In genomic region chr5:138559937-138560336, GRCh38 we compare ENCODE assay signal across 19 cellular contexts. TPM values are rescaled to one million over a fixed set of nuclear protein-coding genes. Genes with fewer than 3 reads are reported as not detected.
DNase-seq lines count a peak whose midpoint lies in the region; ATAC-seq, FAIRE-seq and TF ChIP-seq lines count a peak whose summit lies in the region.
"Had no signal": no experiment of that assay in that cellular context is flagged by ENCODE, and none has a peak within 500 bp of the region (broad histone marks: within the 10 kb centered on the region; RNA-seq: fewer than 3 reads in every experiment).

No MANE protein-coding gene starts in this region.

- no peak overlapping the region for H3K4me3 Mint-ChIP-seq in activated CD4-positive, alpha-beta memory T cell treated with anti-CD3 and anti-CD28 coated beads for 36 hours
- no peak overlapping the region for H3K4me3 Mint-ChIP-seq in activated CD4-positive, alpha-beta memory T cell treated with anti-CD3 and anti-CD28 coated beads, Interleukin-2, amount 10 ng/mL, durations not matched to agents 7 days and 5 days
- H3K4me3 Mint-ChIP-seq in naive thymus-derived CD8-positive, alpha-beta T cell, result no peak overlapping the region
- H3K4me3 Mint-ChIP-seq: activated CD4-positive, alpha-beta T cell treated with anti-CD3 and anti-CD28 coated beads, Interleukin-2, amount 10 ng/mL, durations not matched to agents 7 days and 5 days had no signal

- H3K36me3 Mint-ChIP-seq in activated CD4-positive, alpha-beta memory T cell treated with anti-CD3 and anti-CD28 coated beads for 36 hours, result peaks cover 63% of the 10 kb centered on the region
- peaks cover 83% of the 10 kb centered on the region for H3K36me3 Mint-ChIP-seq in activated CD4-positive, alpha-beta memory T cell treated with anti-CD3 and anti-CD28 coated beads, Interleukin-2, amount 10 ng/mL, durations not matched to agents 7 days and 5 days (ENCODE audit: low read depth)
- H3K36me3 Mint-ChIP-seq in naive thymus-derived CD8-positive, alpha-beta T cell, result peaks cover 12 to 93% (median 21%) of the 10 kb centered on the region in 3 donors

- no peaks in the 10 kb centered on the region for H3K27me3 ChIP-seq in PC-3 (ENCODE audit: low read length)
- H3K27me3 ChIP-seq: BLaER1 treated with 17β-estradiol and CSF1 and Interleukin-3, amounts not matched to agents 10 nM and 100 nM; brain microvascular endothelial cell had no signal

- peaks cover 76% of the 10 kb centered on the region for H3K36me3 ChIP-seq in PC-3 (ENCODE audit: low read depth, low read length)

- H3K27me3 Mint-ChIP-seq in activated CD4-positive, alpha-beta memory T cell treated with anti-CD3 and anti-CD28 coated beads for 36 hours, result no peaks in the 10 kb centered on the region
- no peaks in the 10 kb centered on the region for H3K27me3 Mint-ChIP-seq in activated CD4-positive, alpha-beta memory T cell treated with anti-CD3 and anti-CD28 coated beads, Interleukin-2, amount 10 ng/mL, durations not matched to agents 7 days and 5 days
- H3K27me3 Mint-ChIP-seq in naive thymus-derived CD8-positive, alpha-beta T cell, result no peaks in the 10 kb centered on the region
- H3K27me3 Mint-ChIP-seq: activated CD4-positive, alpha-beta T cell treated with anti-CD3 and anti-CD28 coated beads, Interleukin-2, amount 10 ng/mL, durations not matched to agents 7 days and 5 days; naive B cell had no signal

- WGBS in A549 (ENCODE audit: missing lambda C conversion rate), result 91% methylated on average over 7 of the region's 7 CpGs

- H3K4me2 ChIP-seq in A549, result no peak overlapping the region
- H3K4me2 ChIP-seq in PC-3 (ENCODE audit: low read length), result no peak overlapping the region
- H3K4me2 ChIP-seq: BLaER1 treated with 17β-estradiol and CSF1 and Interleukin-3, amounts not matched to agents 10 nM and 100 nM had no signal

- peak overlapping the region; percentile 58 for H3K27ac Mint-ChIP-seq in activated CD4-positive, alpha-beta memory T cell treated with anti-CD3 and anti-CD28 coated beads for 36 hours
- H3K27ac Mint-ChIP-seq in activated CD4-positive, alpha-beta memory T cell treated with anti-CD3 and anti-CD28 coated beads, Interleukin-2, amount 10 ng/mL, durations not matched to agents 7 days and 5 days, result no peak overlapping the region
- H3K27ac Mint-ChIP-seq in naive thymus-derived CD8-positive, alpha-beta T cell, result peak overlapping the region in 8 of 10 donors; percentile 14 to 92 (median 46)

- no peak overlapping the region for H3K27ac ChIP-seq in A549
- no peak overlapping the region for H3K27ac ChIP-seq in PC-3 (ENCODE audit: low read length)
- H3K27ac ChIP-seq: BLaER1 treated with 17β-estradiol and CSF1 and Interleukin-3, amounts not matched to agents 10 nM and 100 nM; brain microvascular endothelial cell had no signal

- TF ChIP-seq CTCF in A549 (IDR thresholded peaks at IDR 0.05) (no peak), PC-3 (conservative IDR thresholded peaks at IDR 0.05; ENCODE audit: low read depth, low read length) (no peak)

- H3K9me2 ChIP-seq in PC-3 (replicated peaks; ENCODE audit: low read length), result no peaks in the 10 kb centered on the region

- H3K4me3 ChIP-seq in A549, result no peak overlapping the region
- H3K4me3 ChIP-seq in PC-3 (ENCODE audit: low read length), result no peak overlapping the region
- H3K4me3 ChIP-seq: BLaER1 treated with 17β-estradiol and CSF1 and Interleukin-3, amounts not matched to agents 10 nM and 100 nM had no signal

- H2AFZ ChIP-seq in PC-3 (ENCODE audit: low read length), result no peak overlapping the region

- H3F3A ChIP-seq in PC-3 (ENCODE audit: low read length, unreplicated experiment), result peaks cover 8% of the 10 kb centered on the region

- H3K4me1 Mint-ChIP-seq in activated CD4-positive, alpha-beta memory T cell treated with anti-CD3 and anti-CD28 coated beads for 36 hours (ENCODE audit: low read depth), result peaks cover 33% of the 10 kb centered on the region
- H3K4me1 Mint-ChIP-seq in activated CD4-positive, alpha-beta memory T cell treated with anti-CD3 and anti-CD28 coated beads, Interleukin-2, amount 10 ng/mL, durations not matched to agents 7 days and 5 days, result peaks cover 31% of the 10 kb centered on the region
- peaks cover 20 to 37% (median 23%) of the 10 kb centered on the region in 4 donors for H3K4me1 Mint-ChIP-seq in naive thymus-derived CD8-positive, alpha-beta T cell

- H3K9ac ChIP-seq in PC-3 (ENCODE audit: low read length), result no peak overlapping the region
- H3K9ac ChIP-seq: BLaER1 treated with 17β-estradiol and CSF1 and Interleukin-3, amounts not matched to agents 10 nM and 100 nM had no signal

- H3K9me3 Mint-ChIP-seq in activated CD4-positive, alpha-beta memory T cell treated with anti-CD3 and anti-CD28 coated beads for 36 hours, result no peaks in the 10 kb centered on the region
- H3K9me3 Mint-ChIP-seq in activated CD4-positive, alpha-beta memory T cell treated with anti-CD3 and anti-CD28 coated beads, Interleukin-2, amount 10 ng/mL, durations not matched to agents 7 days and 5 days, result no peaks in the 10 kb centered on the region
- H3K9me3 Mint-ChIP-seq in naive thymus-derived CD8-positive, alpha-beta T cell, result no peaks in the 10 kb centered on the region
- H3K9me3 Mint-ChIP-seq: activated CD4-positive, alpha-beta T cell treated with anti-CD3 and anti-CD28 coated beads, Interleukin-2, amount 10 ng/mL, durations not matched to agents 7 days and 5 days; naive B cell had no signal

- no peak for FAIRE-seq in A549 (lab: Jason Lieb, UNC)
- FAIRE-seq: keratinocyte had no signal

- CTCF ChIA-PET in activated CD4-positive, alpha-beta memory T cell treated with anti-CD3 and anti-CD28 coated beads for 36 hours (lab: Charles Lee), result no interaction called here
- CTCF ChIA-PET in activated CD4-positive, alpha-beta memory T cell treated with anti-CD3 and anti-CD28 coated beads, Interleukin-2, amount 10 ng/mL, durations not matched to agents 7 days and 5 days (lab: Charles Lee), result no interaction called here
- CTCF ChIA-PET in A549 (lab: Yijun Ruan, JAX) (interaction anchor here (2.0 kb wide), 1 partner anchor 12 kb away, joined by 7 read pairs; no protein-coding TSS in a partner anchor), PC-3 (lab: Charles Lee) (no interaction called here)

- no peak for TF ChIP-seq POLR2A in A549 (IDR thresholded peaks at IDR 0.05; ENCODE audit: low read length)

- no peak for DNase-seq in activated CD4-positive, alpha-beta memory T cell treated with anti-CD3 and anti-CD28 coated beads for 36 hours
- no peak for DNase-seq in activated CD4-positive, alpha-beta memory T cell treated with anti-CD3 and anti-CD28 coated beads, Interleukin-2, amount 10 ng/mL, durations not matched to agents 7 days and 5 days
- DNase-seq in A549 (ENCODE audit: low read depth in 1 of 2, low spot score in 1 of 2), result no peak
- DNase-seq in PC-3, result peak; percentile 23
- DNase-seq in naive thymus-derived CD8-positive, alpha-beta T cell, result no peak
- no peak for DNase-seq in HK-2 (ENCODE audit: unreplicated experiment)
- no peak for DNase-seq in NCI-H345 (lab: John Stamatoyannopoulos, UW)
- DNase-seq: activated CD4-positive, alpha-beta T cell treated with anti-CD3 and anti-CD28 coated beads, Interleukin-2, amount 10 ng/mL, durations not matched to agents 7 days and 5 days; brain microvascular endothelial cell; DMS79; hypothalamus; MV-4-11; naive B cell; NCI-H187; NCI-H2227 treated with DMSO at 0.1 percent for 48 hours; stimulated activated CD4-positive, alpha-beta T cell treated with anti-CD3 and anti-CD28 coated beads, Interleukin-2, amount 100 ng/mL, for 48 hours had no signal

- H3K4me1 ChIP-seq in A549, result peaks cover 6% of the 10 kb centered on the region; the same call in 1 of the 3 replicates
- H3K4me1 ChIP-seq in PC-3 (ENCODE audit: insufficient read depth, low read length), result no peaks in the 10 kb centered on the region
- H3K4me1 ChIP-seq: BLaER1 treated with 17β-estradiol and CSF1 and Interleukin-3, amounts not matched to agents 10 nM and 100 nM had no signal

- no peak for TF ChIP-seq RAD21 in A549 (conservative IDR thresholded peaks at IDR 0.05 in 1 of 2, IDR thresholded peaks at IDR 0.05 in 1 of 2)

- H4K20me1 ChIP-seq in PC-3 (ENCODE audit: low read length), result peaks cover 35% of the 10 kb centered on the region; the same call in 1 of the 2 replicates

- POLR2A ChIA-PET in activated CD4-positive, alpha-beta memory T cell treated with anti-CD3 and anti-CD28 coated beads for 36 hours (lab: Charles Lee), result no interaction called here
- POLR2A ChIA-PET in activated CD4-positive, alpha-beta memory T cell treated with anti-CD3 and anti-CD28 coated beads, Interleukin-2, amount 10 ng/mL, durations not matched to agents 7 days and 5 days (lab: Charles Lee), result interaction anchor here (1.0 kb wide), 1 partner anchor 9 kb away, joined by 3 read pairs; no protein-coding TSS in a partner anchor
- POLR2A ChIA-PET in A549 (lab: Yijun Ruan, JAX) (no interaction called here), PC-3 (lab: Charles Lee; ENCODE audit: unreplicated experiment) (no interaction called here)
- POLR2A ChIA-PET in naive thymus-derived CD8-positive, alpha-beta T cell (lab: Charles Lee), result no interaction called here

- intact Hi-C loops in activated CD4-positive, alpha-beta memory T cell treated with anti-CD3 and anti-CD28 coated beads for 36 hours (cut with micrococcal nuclease), result no loop called here
- intact Hi-C loops in PC-3 (cut with micrococcal nuclease), result no loop called here

- no TSS peak for BruUV-seq in PC-3 (replicated peaks; lab: Mats Ljungman, UMichigan)

- H3K79me2 ChIP-seq in PC-3 (ENCODE audit: low read length), result peaks cover 32% of the 10 kb centered on the region

- TF ChIP-seq EP300 in A549 (IDR thresholded peaks at IDR 0.05), result no peak

- H3K9me3 ChIP-seq in A549 (no peaks in the 10 kb centered on the region), PC-3 (ENCODE audit: low read length) (no peaks in the 10 kb centered on the region)
- H3K9me3 ChIP-seq: BLaER1 treated with 17β-estradiol and CSF1 and Interleukin-3, amounts not matched to agents 10 nM and 100 nM had no signal

- ATAC-seq in A549 (peak; percentile 9 to 37; a peak in 4 of 6 replicates), PC-3 (no peak), GM21367 (IDR thresholded peaks at IDR 0.05; ENCODE audit: unreplicated experiment) (no peak)
- ATAC-seq in naive thymus-derived CD8-positive, alpha-beta T cell, result no peak

RNA-seq across cellular contexts. Expression of gene HSPA9, which starts 15.3 kb away (rescaled TPM):
- 100 to 1,000 TPM; 358 to 368 TPM for total RNA-seq in activated CD4-positive, alpha-beta memory T cell treated with anti-CD3 and anti-CD28 coated beads for 36 hours
- total RNA-seq in activated CD4-positive, alpha-beta memory T cell treated with anti-CD3 and anti-CD28 coated beads, Interleukin-2, amount 10 ng/mL, durations not matched to agents 7 days and 5 days, result 100 to 1,000 TPM; 205 to 217 TPM
- polyA plus RNA-seq in A549 (2011; rRNA removed), result 544 and 615 TPM in 2 replicates
- polyA plus RNA-seq in A549 (2012; cell fraction: cytosol; rRNA removed), result 200 and 228 TPM in 2 replicates
- 408 and 502 TPM in 2 replicates for polyA plus RNA-seq in A549 (2012; cell fraction: nucleus; rRNA removed)
- 398 to 456 TPM (median 417 TPM) in 3 replicates for polyA plus RNA-seq in A549 (2017; fragmentation: RNase III; extraction: RNeasy Plus Mini Kit Qiagen cat#74134 plus additional on column Dnase treatment)
- 619 and 723 TPM in 2 replicates for polyA minus RNA-seq in A549 (2011; rRNA and poly(A)+ RNA removed)
- total RNA-seq in PC-3 (2014; rRNA removed), result 346 and 432 TPM in 2 replicates
- total RNA-seq in naive thymus-derived CD8-positive, alpha-beta T cell, result 100 to 1,000 TPM; 184 to 195 TPM
- 100 to 1,000 TPM; 130 to 164 (median 140) TPM for polyA plus RNA-seq in naive thymus-derived CD8-positive, alpha-beta T cell

RNA-seq across cellular contexts. Expression of gene ETF1, which starts 16.9 kb away (rescaled TPM):
- total RNA-seq in activated CD4-positive, alpha-beta memory T cell treated with anti-CD3 and anti-CD28 coated beads for 36 hours, result 100 to 1,000 TPM; 131 to 132 TPM
- 10 to 100 TPM; 77.5 to 81.7 TPM for total RNA-seq in activated CD4-positive, alpha-beta memory T cell treated with anti-CD3 and anti-CD28 coated beads, Interleukin-2, amount 10 ng/mL, durations not matched to agents 7 days and 5 days
- polyA plus RNA-seq in A549 (2011; rRNA removed) (140 and 161 TPM in 2 replicates), A549 (2017; fragmentation: RNase III; extraction: RNeasy Plus Mini Kit Qiagen cat#74134 plus additional on column Dnase treatment) (118 to 131 TPM (median 119 TPM) in 3 replicates)
- 39.7 and 44.0 TPM in 2 replicates for polyA plus RNA-seq in A549 (2012; cell fraction: cytosol; rRNA removed)
- polyA plus RNA-seq in A549 (2012; cell fraction: nucleus; rRNA removed), result 18.3 and 23.4 TPM in 2 replicates
- 79.1 and 79.8 TPM in 2 replicates for polyA minus RNA-seq in A549 (2011; rRNA and poly(A)+ RNA removed)
- 57.3 and 64.1 TPM in 2 replicates for total RNA-seq in PC-3 (2014; rRNA removed)
- 10 to 100 TPM; 43.4 to 49.0 TPM for total RNA-seq in naive thymus-derived CD8-positive, alpha-beta T cell
- 10 to 100 TPM; 21.5 to 27.5 (median 24.1) TPM for polyA plus RNA-seq in naive thymus-derived CD8-positive, alpha-beta T cell

Comparison
In these comparisons a context has a peak if more than half of its experiments do, and no peak if none do; other contexts are left out.
1. ATAC-seq: peak in A549 (2 of 2); none in PC-3 (single experiment), naive thymus-derived CD8-positive, alpha-beta T cell (0 of 2) and GM21367 (single experiment).